In the genomic region with DNA sequence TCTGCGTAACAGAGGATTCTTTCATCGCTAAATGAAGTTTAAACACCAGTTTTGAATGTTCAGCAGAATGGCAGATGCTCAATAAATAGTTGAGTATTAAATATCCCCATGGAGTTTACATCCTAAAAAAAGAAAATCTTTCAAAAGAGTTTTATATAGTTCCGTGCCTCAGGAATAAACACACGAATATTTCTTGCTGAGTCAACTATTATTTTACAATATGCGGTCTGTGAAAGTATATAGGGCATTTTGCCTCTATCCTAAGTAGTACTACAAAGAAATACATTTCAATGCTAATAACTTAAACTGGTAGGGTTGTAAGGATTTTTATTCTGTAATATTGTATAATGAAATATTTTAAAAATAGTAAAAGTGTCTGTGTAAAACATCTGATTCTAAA, we compare ENCODE assay signal across 1 cellular context.
TF ChIP-seq lines count a peak whose summit lies in the region.

No MANE protein-coding gene starts in this region.

TF ChIP-seq in K562, 482 proteins besides CTCF, POLR2A, EP300 and RAD21 (continues in another document):
- TF ChIP-seq, protein P1, sequence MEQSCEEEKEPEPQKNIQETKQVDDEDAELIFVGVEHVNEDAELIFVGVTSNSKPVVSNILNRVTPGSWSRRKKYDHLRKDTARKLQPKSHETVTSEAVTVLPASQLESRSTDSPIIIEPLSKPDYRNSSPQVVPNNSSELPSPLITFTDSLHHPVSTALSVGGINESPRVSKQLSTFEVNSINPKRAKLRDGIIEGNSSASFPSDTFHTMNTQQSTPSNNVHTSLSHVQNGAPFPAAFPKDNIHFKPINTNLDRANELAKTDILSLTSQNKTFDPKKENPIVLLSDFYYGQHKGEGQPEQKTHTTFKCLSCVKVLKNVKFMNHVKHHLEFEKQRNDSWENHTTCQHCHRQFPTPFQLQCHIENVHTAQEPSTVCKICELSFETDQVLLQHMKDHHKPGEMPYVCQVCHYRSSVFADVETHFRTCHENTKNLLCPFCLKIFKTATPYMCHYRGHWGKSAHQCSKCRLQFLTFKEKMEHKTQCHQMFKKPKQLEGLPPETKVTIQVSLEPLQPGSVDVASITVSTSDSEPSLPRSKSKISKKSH (CRISPR knock-in tag; IDR thresholded peaks at IDR 0.05), result no peak
- peak; percentile 96 for TF ChIP-seq C11orf30 (IDR thresholded peaks at IDR 0.05; ENCODE audit: low read depth)
- no peak for TF ChIP-seq ZNF57 (CRISPR knock-in tag; IDR thresholded peaks at IDR 0.05)
- TF ChIP-seq, protein P2, sequence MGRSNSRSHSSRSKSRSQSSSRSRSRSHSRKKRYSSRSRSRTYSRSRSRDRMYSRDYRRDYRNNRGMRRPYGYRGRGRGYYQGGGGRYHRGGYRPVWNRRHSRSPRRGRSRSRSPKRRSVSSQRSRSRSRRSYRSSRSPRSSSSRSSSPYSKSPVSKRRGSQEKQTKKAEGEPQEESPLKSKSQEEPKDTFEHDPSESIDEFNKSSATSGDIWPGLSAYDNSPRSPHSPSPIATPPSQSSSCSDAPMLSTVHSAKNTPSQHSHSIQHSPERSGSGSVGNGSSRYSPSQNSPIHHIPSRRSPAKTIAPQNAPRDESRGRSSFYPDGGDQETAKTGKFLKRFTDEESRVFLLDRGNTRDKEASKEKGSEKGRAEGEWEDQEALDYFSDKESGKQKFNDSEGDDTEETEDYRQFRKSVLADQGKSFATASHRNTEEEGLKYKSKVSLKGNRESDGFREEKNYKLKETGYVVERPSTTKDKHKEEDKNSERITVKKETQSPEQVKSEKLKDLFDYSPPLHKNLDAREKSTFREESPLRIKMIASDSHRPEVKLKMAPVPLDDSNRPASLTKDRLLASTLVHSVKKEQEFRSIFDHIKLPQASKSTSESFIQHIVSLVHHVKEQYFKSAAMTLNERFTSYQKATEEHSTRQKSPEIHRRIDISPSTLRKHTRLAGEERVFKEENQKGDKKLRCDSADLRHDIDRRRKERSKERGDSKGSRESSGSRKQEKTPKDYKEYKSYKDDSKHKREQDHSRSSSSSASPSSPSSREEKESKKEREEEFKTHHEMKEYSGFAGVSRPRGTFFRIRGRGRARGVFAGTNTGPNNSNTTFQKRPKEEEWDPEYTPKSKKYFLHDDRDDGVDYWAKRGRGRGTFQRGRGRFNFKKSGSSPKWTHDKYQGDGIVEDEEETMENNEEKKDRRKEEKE (IDR thresholded peaks at IDR 0.05; ENCODE audit: borderline replicate concordance in 1 of 2, control insufficient read depth in 1 of 2, low read depth in 2 of 2, low read length in 1 of 2), result no peak
- TF ChIP-seq NFXL1 (CRISPR knock-in tag; IDR thresholded peaks at IDR 0.05), result no peak
- no peak for TF ChIP-seq HIVEP1 (CRISPR knock-in tag; IDR thresholded peaks at IDR 0.05)
- TF ChIP-seq XRCC3 (IDR thresholded peaks at IDR 0.05), result no peak
- TF ChIP-seq, protein P3, sequence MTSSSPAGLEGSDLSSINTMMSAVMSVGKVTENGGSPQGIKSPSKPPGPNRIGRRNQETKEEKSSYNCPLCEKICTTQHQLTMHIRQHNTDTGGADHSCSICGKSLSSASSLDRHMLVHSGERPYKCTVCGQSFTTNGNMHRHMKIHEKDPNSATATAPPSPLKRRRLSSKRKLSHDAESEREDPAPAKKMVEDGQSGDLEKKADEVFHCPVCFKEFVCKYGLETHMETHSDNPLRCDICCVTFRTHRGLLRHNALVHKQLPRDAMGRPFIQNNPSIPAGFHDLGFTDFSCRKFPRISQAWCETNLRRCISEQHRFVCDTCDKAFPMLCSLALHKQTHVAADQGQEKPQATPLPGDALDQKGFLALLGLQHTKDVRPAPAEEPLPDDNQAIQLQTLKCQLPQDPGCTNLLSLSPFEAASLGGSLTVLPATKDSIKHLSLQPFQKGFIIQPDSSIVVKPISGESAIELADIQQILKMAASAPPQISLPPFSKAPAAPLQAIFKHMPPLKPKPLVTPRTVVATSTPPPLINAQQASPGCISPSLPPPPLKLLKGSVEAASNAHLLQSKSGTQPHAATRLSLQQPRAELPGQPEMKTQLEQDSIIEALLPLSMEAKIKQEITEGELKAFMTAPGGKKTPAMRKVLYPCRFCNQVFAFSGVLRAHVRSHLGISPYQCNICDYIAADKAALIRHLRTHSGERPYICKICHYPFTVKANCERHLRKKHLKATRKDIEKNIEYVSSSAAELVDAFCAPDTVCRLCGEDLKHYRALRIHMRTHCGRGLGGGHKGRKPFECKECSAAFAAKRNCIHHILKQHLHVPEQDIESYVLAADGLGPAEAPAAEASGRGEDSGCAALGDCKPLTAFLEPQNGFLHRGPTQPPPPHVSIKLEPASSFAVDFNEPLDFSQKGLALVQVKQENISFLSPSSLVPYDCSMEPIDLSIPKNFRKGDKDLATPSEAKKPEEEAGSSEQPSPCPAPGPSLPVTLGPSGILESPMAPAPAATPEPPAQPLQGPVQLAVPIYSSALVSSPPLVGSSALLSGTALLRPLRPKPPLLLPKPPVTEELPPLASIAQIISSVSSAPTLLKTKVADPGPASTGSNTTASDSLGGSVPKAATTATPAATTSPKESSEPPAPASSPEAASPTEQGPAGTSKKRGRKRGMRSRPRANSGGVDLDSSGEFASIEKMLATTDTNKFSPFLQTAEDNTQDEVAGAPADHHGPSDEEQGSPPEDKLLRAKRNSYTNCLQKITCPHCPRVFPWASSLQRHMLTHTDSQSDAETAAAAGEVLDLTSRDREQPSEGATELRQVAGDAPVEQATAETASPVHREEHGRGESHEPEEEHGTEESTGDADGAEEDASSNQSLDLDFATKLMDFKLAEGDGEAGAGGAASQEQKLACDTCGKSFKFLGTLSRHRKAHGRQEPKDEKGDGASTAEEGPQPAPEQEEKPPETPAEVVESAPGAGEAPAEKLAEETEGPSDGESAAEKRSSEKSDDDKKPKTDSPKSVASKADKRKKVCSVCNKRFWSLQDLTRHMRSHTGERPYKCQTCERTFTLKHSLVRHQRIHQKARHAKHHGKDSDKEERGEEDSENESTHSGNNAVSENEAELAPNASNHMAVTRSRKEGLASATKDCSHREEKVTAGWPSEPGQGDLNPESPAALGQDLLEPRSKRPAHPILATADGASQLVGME (CRISPR knock-in tag; IDR thresholded peaks at IDR 0.05), result no peak
- TF ChIP-seq, protein P4, sequence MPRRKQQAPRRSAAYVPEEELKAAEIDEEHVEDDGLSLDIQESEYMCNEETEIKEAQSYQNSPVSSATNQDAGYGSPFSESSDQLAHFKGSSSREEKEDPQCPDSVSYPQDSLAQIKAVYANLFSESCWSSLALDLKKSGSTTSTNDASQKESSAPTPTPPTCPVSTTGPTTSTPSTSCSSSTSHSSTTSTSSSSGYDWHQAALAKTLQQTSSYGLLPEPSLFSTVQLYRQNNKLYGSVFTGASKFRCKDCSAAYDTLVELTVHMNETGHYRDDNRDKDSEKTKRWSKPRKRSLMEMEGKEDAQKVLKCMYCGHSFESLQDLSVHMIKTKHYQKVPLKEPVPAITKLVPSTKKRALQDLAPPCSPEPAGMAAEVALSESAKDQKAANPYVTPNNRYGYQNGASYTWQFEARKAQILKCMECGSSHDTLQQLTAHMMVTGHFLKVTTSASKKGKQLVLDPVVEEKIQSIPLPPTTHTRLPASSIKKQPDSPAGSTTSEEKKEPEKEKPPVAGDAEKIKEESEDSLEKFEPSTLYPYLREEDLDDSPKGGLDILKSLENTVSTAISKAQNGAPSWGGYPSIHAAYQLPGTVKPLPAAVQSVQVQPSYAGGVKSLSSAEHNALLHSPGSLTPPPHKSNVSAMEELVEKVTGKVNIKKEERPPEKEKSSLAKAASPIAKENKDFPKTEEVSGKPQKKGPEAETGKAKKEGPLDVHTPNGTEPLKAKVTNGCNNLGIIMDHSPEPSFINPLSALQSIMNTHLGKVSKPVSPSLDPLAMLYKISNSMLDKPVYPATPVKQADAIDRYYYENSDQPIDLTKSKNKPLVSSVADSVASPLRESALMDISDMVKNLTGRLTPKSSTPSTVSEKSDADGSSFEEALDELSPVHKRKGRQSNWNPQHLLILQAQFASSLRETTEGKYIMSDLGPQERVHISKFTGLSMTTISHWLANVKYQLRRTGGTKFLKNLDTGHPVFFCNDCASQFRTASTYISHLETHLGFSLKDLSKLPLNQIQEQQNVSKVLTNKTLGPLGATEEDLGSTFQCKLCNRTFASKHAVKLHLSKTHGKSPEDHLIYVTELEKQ (CRISPR knock-in tag; IDR thresholded peaks at IDR 0.05), result no peak
- TF ChIP-seq POLR2H (tag; IDR thresholded peaks at IDR 0.05; ENCODE audit: low read depth), result 0 out of 2 replicates have a peak, but pooled peaks have one; percentile 33
- no peak for TF ChIP-seq JUN (IDR thresholded peaks at IDR 0.05; ENCODE audit: borderline replicate concordance, low read depth, low read length)
- no peak for TF ChIP-seq JUN (CRISPR knock-in tag; IDR thresholded peaks at IDR 0.05; ENCODE audit: borderline replicate concordance)
- no peak for TF ChIP-seq ZNF41 (CRISPR knock-in tag; conservative IDR thresholded peaks at IDR 0.05)
- TF ChIP-seq NCOR1 (IDR thresholded peaks at IDR 0.05), result 0 out of 2 replicates have a peak, but pooled peaks have one; percentile 4
- TF ChIP-seq, protein P5, sequence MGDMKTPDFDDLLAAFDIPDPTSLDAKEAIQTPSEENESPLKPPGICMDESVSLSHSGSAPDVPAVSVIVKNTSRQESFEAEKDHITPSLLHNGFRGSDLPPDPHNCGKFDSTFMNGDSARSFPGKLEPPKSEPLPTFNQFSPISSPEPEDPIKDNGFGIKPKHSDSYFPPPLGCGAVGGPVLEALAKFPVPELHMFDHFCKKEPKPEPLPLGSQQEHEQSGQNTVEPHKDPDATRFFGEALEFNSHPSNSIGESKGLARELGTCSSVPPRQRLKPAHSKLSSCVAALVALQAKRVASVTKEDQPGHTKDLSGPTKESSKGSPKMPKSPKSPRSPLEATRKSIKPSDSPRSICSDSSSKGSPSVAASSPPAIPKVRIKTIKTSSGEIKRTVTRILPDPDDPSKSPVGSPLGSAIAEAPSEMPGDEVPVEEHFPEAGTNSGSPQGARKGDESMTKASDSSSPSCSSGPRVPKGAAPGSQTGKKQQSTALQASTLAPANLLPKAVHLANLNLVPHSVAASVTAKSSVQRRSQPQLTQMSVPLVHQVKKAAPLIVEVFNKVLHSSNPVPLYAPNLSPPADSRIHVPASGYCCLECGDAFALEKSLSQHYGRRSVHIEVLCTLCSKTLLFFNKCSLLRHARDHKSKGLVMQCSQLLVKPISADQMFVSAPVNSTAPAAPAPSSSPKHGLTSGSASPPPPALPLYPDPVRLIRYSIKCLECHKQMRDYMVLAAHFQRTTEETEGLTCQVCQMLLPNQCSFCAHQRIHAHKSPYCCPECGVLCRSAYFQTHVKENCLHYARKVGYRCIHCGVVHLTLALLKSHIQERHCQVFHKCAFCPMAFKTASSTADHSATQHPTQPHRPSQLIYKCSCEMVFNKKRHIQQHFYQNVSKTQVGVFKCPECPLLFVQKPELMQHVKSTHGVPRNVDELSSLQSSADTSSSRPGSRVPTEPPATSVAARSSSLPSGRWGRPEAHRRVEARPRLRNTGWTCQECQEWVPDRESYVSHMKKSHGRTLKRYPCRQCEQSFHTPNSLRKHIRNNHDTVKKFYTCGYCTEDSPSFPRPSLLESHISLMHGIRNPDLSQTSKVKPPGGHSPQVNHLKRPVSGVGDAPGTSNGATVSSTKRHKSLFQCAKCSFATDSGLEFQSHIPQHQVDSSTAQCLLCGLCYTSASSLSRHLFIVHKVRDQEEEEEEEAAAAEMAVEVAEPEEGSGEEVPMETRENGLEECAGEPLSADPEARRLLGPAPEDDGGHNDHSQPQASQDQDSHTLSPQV (IDR thresholded peaks at IDR 0.05), result 0 out of 2 replicates have a peak, but pooled peaks have one; percentile 1
- no peak for TF ChIP-seq NFYB (IDR thresholded peaks at IDR 0.05; ENCODE audit: extremely low read depth, insufficient read length)
- TF ChIP-seq ZNF316 (IDR thresholded peaks at IDR 0.05), result peak; percentile 98
- no peak for TF ChIP-seq HMG20A (CRISPR knock-in tag; conservative IDR thresholded peaks at IDR 0.05)
- TF ChIP-seq TAF15 (IDR thresholded peaks at IDR 0.05; ENCODE audit: low read depth, low read length), result no peak
- no peak for TF ChIP-seq MCM5 (IDR thresholded peaks at IDR 0.05; ENCODE audit: low read depth)
- peak; percentile 94 for TF ChIP-seq MAFF (IDR thresholded peaks at IDR 0.05; ENCODE audit: low read length)
- TF ChIP-seq MAFG (tag; conservative IDR thresholded peaks at IDR 0.05), result peak; percentile 93
- TF ChIP-seq SUPT5H (IDR thresholded peaks at IDR 0.05), result no peak
- TF ChIP-seq GABPA (tag; conservative IDR thresholded peaks at IDR 0.05; ENCODE audit: low read depth), result no peak
- TF ChIP-seq BCOR (IDR thresholded peaks at IDR 0.05), result no peak
- TF ChIP-seq LEF1 (IDR thresholded peaks at IDR 0.05), result no peak
- TF ChIP-seq TOE1 (IDR thresholded peaks at IDR 0.05; ENCODE audit: borderline replicate concordance), result no peak
- no peak for TF ChIP-seq TOE1 (CRISPR knock-in tag; IDR thresholded peaks at IDR 0.05; ENCODE audit: borderline replicate concordance, low read depth)
- TF ChIP-seq XRCC5 (IDR thresholded peaks at IDR 0.05; ENCODE audit: low read depth, low read length), result no peak
- no peak for TF ChIP-seq GMEB1 (CRISPR knock-in tag; IDR thresholded peaks at IDR 0.05)
- no peak for TF ChIP-seq CBFA2T3 (IDR thresholded peaks at IDR 0.05)
- TF ChIP-seq ZC3H11A (IDR thresholded peaks at IDR 0.05; ENCODE audit: low read depth, low read length), result no peak
- TF ChIP-seq ARID2 (IDR thresholded peaks at IDR 0.05), result no peak
- TF ChIP-seq ZNF124 (CRISPR knock-in tag; IDR thresholded peaks at IDR 0.05), result no peak
- no peak for TF ChIP-seq ZNF507 (tag; conservative IDR thresholded peaks at IDR 0.05)
- no peak for TF ChIP-seq NCOA4 (IDR thresholded peaks at IDR 0.05; ENCODE audit: partially characterized antibody)
- no peak for TF ChIP-seq CAMTA2 (CRISPR knock-in tag; conservative IDR thresholded peaks at IDR 0.05)
- TF ChIP-seq MED1 (CRISPR knock-in tag; IDR thresholded peaks at IDR 0.05; ENCODE audit: borderline replicate concordance), result no peak
- TF ChIP-seq ZNF12 (CRISPR knock-in tag; IDR thresholded peaks at IDR 0.05), result no peak
- TF ChIP-seq, protein P6, sequence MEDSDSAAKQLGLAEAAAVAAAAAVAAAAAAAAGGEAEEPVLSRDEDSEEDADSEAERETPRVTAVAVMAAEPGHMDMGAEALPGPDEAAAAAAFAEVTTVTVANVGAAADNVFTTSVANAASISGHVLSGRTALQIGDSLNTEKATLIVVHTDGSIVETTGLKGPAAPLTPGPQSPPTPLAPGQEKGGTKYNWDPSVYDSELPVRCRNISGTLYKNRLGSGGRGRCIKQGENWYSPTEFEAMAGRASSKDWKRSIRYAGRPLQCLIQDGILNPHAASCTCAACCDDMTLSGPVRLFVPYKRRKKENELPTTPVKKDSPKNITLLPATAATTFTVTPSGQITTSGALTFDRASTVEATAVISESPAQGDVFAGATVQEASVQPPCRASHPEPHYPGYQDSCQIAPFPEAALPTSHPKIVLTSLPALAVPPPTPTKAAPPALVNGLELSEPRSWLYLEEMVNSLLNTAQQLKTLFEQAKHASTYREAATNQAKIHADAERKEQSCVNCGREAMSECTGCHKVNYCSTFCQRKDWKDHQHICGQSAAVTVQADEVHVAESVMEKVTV (CRISPR knock-in tag; IDR thresholded peaks at IDR 0.05), result 0 out of 2 replicates have a peak, but pooled peaks have one; percentile 23
- no peak for TF ChIP-seq PRPF4 (IDR thresholded peaks at IDR 0.05; ENCODE audit: insufficient read depth, low read depth, low read length, poor library complexity, severe bottlenecking)
